ENCODE assay signal across 16 cellular contexts in the genomic region with DNA sequence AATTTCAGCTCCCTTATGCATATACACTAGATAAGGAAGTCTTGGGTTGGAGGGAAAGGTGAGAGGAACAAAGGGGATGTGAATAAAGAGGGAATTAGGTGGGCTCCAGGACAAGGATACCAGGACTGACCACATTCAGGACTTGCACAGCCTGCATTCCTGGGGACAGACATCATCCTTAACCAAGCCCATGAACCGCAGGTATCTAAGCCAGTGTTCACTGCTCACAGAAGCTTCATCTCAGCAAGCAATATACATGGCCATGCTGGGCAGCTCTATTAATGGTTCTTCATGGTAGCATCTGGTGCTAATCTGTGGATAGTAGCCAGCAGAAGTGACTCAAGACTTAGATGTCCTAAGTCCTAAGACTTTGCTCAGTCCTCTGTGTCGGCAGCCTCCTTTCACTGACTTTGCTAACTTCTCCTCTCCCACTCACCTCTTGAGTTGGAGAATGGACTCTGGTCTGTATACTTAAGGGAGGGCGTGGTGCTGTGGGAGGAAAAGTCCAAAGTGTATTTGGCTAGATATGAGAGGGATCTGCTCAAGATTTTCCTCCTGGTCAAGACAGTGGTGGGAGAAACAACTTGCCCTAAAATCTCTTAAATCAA.
DNase-seq lines count a peak whose midpoint lies in the region; ATAC-seq and TF ChIP-seq lines count a peak whose summit lies in the region.
"Had no signal": no experiment of that assay in that cellular context is flagged by ENCODE, and none has a peak within 500 bp of the region (broad histone marks: within the 10 kb centered on the region; RNA-seq: fewer than 3 reads in every experiment).

No MANE protein-coding gene starts in this region.

- no peaks in the 10 kb centered on the region for H3K27me3 Mint-ChIP-seq in glutamatergic neuron (ENCODE audit: unreplicated experiment)

- no peaks in the 10 kb centered on the region for H4K20me1 ChIP-seq in hepatocyte (ENCODE audit: insufficient read depth, poor library complexity, severe bottlenecking)

- peak overlapping the region; percentile 47 for H3K4me2 ChIP-seq in hepatocyte

- in situ Hi-C loops in transverse colon (cut with MboI; ENCODE audit: low pct_ligation_motif_present in 1 of 4, low pct_unique_long_range_greater_than_20kb in 1 of 4, low sequenced_read_pairs in 3 of 4), result no loop called here

- H3K27me3 ChIP-seq in NT2/D1 (ENCODE audit: insufficient read depth, insufficient read length), result no peaks in the 10 kb centered on the region
- no peaks in the 10 kb centered on the region for H3K27me3 ChIP-seq in hepatocyte
- H3K27me3 ChIP-seq in right lobe of liver, result no peaks in the 10 kb centered on the region
- H3K27me3 ChIP-seq in transverse colon, result no peaks in the 10 kb centered on the region
- H3K27me3 ChIP-seq: MG63 had no signal

- no peak overlapping the region for H3K4me3 ChIP-seq in NT2/D1 (ENCODE audit: insufficient read length, low read depth)
- H3K4me3 ChIP-seq in hepatocyte, result no peak overlapping the region
- peak overlapping the region in 1 of 3 donors; percentile 9 for H3K4me3 ChIP-seq in right lobe of liver
- no peak overlapping the region for H3K4me3 ChIP-seq in transverse colon
- H3K4me3 ChIP-seq: MG63 had no signal

- H3K27ac Mint-ChIP-seq in glutamatergic neuron (ENCODE audit: unreplicated experiment), result no peak overlapping the region
- H3K27ac Mint-ChIP-seq: B cell; CD4-positive, CD25-positive, alpha-beta regulatory T cell had no signal

- ATAC-seq in right lobe of liver (peak; percentile 83 to 94 (median 88)), GM18907 (IDR thresholded peaks at IDR 0.05; ENCODE audit: unreplicated experiment) (no peak), HG02981 (IDR thresholded peaks at IDR 0.05; ENCODE audit: unreplicated experiment) (no peak)
- ATAC-seq: SK-N-SH treated with all-trans-retinoic acid at 6 μM for 48 hours had no signal

- no peak overlapping the region for H3K4me3 Mint-ChIP-seq in glutamatergic neuron (ENCODE audit: unreplicated experiment)
- H3K4me3 Mint-ChIP-seq: B cell; CD4-positive, CD25-positive, alpha-beta regulatory T cell had no signal

- no peaks in the 10 kb centered on the region for H3K36me3 Mint-ChIP-seq in glutamatergic neuron (ENCODE audit: unreplicated experiment)
- H3K36me3 Mint-ChIP-seq: CD4-positive, CD25-positive, alpha-beta regulatory T cell had no signal

- no peak overlapping the region for H2AFZ ChIP-seq in hepatocyte

- peaks cover 3% of the 10 kb centered on the region for H3K4me1 Mint-ChIP-seq in glutamatergic neuron (ENCODE audit: low read depth, unreplicated experiment)
- H3K4me1 Mint-ChIP-seq: B cell; CD4-positive, CD25-positive, alpha-beta regulatory T cell had no signal

- TF ChIP-seq CTCF in hepatocyte (IDR thresholded peaks at IDR 0.05; ENCODE audit: poor library complexity) (no peak), right lobe of liver (IDR thresholded peaks at IDR 0.05) (no peak), transverse colon (IDR thresholded peaks at IDR 0.05) (no peak), glutamatergic neuron (IDR thresholded peaks at IDR 0.05; ENCODE audit: partially characterized antibody, unreplicated experiment) (no peak)

- no peak for TF ChIP-seq EP300 in transverse colon (IDR thresholded peaks at IDR 0.05; ENCODE audit: low read depth)

- TF ChIP-seq POLR2A in right lobe of liver (IDR thresholded peaks at IDR 0.05), result no peak
- no peak for TF ChIP-seq POLR2A in transverse colon (IDR thresholded peaks at IDR 0.05)

- H3K9ac ChIP-seq in NT2/D1 (ENCODE audit: insufficient read length, low read depth), result no peak overlapping the region

- H3K79me2 ChIP-seq in hepatocyte, result no peaks in the 10 kb centered on the region

- intact Hi-C loops in right lobe of liver (cut with DNase I) (no loop called here), transverse colon (cut with DNase I; ENCODE audit: low total_unique reads) (no loop called here)

- WGBS in hepatocyte (ENCODE audit: low lambda C conversion rate, missing lambda C conversion rate), result 46% methylated on average over 3 of the region's 3 CpGs
- 21% methylated on average over 2 of the region's 3 CpGs for WGBS in right lobe of liver (ENCODE audit: insufficient coverage, low coverage, low lambda C conversion rate, missing lambda C conversion rate)
- 52% methylated on average over 3 of the region's 3 CpGs; no CpG with 5 or more reads in 1 of the 2 donors for WGBS in transverse colon (ENCODE audit: low coverage in 1 of 2), 2 donors

- H3K4me1 ChIP-seq in NT2/D1 (ENCODE audit: insufficient read depth, insufficient read length), result no peaks in the 10 kb centered on the region
- peaks cover 6% of the 10 kb centered on the region for H3K4me1 ChIP-seq in hepatocyte (ENCODE audit: insufficient read depth)
- H3K4me1 ChIP-seq in right lobe of liver, result peaks cover 0 to 11% (median 3%) of the 10 kb centered on the region in 4 donors
- peaks cover 0 to 10% (median 0%) of the 10 kb centered on the region in 4 donors for H3K4me1 ChIP-seq in transverse colon

- H3K36me3 ChIP-seq in NT2/D1 (ENCODE audit: insufficient read depth, insufficient read length, low read length) (no peaks in the 10 kb centered on the region), hepatocyte (replicated peaks; ENCODE audit: insufficient read depth, low read depth) (no peaks in the 10 kb centered on the region), right lobe of liver (no peaks in the 10 kb centered on the region), transverse colon (no peaks in the 10 kb centered on the region)
- H3K36me3 ChIP-seq: MG63 had no signal

- DNase-seq in NT2/D1 (ENCODE audit: low read depth, low spot score) (peak; percentile 16), hepatocyte (ENCODE audit: low spot score) (peak; percentile 72), right lobe of liver (peak in 1 of 3 donors; percentile 45), transverse colon (peak; percentile 25), glutamatergic neuron (no peak), A172 (ENCODE audit: low spot score) (no peak)
- DNase-seq: CD4-positive, CD25-positive, alpha-beta regulatory T cell; MG63; NCI-H1092 treated with DMSO at 0.1 percent for 48 hours; NCI-H2227 treated with DMSO at 0.1 percent for 48 hours; NCI-H524; SHP77 treated with DMSO at 0.1 percent for 48 hours had no signal

- H3K27ac ChIP-seq in hepatocyte (peak overlapping the region; percentile 76), right lobe of liver (no peak overlapping the region), transverse colon (no peak overlapping the region)

- H3K9me3 ChIP-seq in NT2/D1 (ENCODE audit: insufficient read depth, low read length), result no peaks in the 10 kb centered on the region
- no peaks in the 10 kb centered on the region for H3K9me3 ChIP-seq in hepatocyte (ENCODE audit: low read depth)
- H3K9me3 ChIP-seq in right lobe of liver, result no peaks in the 10 kb centered on the region
- H3K9me3 ChIP-seq in transverse colon, result no peaks in the 10 kb centered on the region
- H3K9me3 ChIP-seq: MG63 had no signal

- H3K9me2 ChIP-seq in hepatocyte (replicated peaks; ENCODE audit: insufficient read depth), result no peaks in the 10 kb centered on the region

- H3K9me3 Mint-ChIP-seq in glutamatergic neuron (ENCODE audit: unreplicated experiment), result no peaks in the 10 kb centered on the region

Comparison
In these comparisons a context has a peak if more than half of its experiments do, and no peak if none do; other contexts are left out.
1. DNase-seq: peak in NT2/D1 (single experiment), hepatocyte (single experiment) and transverse colon (single experiment); none in glutamatergic neuron (single experiment) and A172 (single experiment).
2. ATAC-seq: peak in right lobe of liver (4 of 4); none in GM18907 (single experiment) and HG02981 (single experiment).